8 cellular contexts compared by ENCODE assay signal in the genomic region with DNA sequence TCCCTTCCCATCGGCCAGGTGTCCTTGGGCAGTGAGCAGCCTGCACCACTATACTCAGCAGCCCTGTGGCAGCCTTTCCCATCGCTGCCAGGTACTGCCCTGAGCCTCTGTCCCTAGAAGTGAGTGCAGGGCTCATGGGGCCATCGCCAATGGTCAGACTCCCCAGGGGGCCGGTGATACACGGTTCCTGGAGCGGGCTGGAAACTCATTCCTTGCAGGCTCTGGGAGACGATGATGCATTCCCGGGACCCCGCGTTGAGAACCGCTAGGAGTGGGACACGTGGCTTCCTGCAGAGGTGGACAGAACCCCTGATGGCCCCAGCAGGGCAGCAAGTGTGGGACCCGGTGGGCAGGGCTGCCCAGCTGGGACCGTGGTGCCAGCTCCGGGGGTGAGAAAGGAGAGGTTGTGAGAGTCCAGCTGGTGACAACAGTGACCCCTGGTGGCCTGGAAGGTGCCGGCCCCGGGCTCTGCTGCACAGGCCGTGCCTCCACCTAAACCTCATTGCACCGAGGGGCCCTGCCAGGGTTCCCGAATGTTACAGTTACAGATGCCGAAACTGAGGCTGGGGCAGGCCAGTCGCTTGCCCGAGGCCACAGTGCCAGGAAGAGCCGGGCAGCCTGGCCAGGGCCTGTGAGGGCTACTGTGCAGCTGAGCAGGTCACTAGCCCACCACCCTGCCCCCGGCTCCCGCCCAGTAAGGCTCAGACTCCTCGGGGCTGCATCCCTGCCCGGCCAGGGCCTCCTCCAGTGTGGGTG. TPM values are rescaled to one million over a fixed set of nuclear protein-coding genes. Genes with fewer than 3 reads are reported as not detected.
A peak's percentile ranks its signal among the peaks of the same experiment; 100 is the strongest.
DNase-seq lines count a peak whose midpoint lies in the region; ATAC-seq, FAIRE-seq and TF ChIP-seq lines count a peak whose summit lies in the region.

No MANE protein-coding gene starts in this region.

- no peak overlapping the region for H2AFZ ChIP-seq in GM23338

- no peak overlapping the region for H3K4me3 ChIP-seq in GM23338
- H3K4me3 ChIP-seq in effector memory CD4-positive, alpha-beta T cell (ENCODE audit: insufficient read depth, low read depth, low read length, poor library complexity, severe bottlenecking) = no peak overlapping the region

- H3K27ac ChIP-seq in GM23338 (ENCODE audit: low read depth) = no peak overlapping the region
- no peak overlapping the region for H3K27ac ChIP-seq in effector memory CD4-positive, alpha-beta T cell (ENCODE audit: insufficient read depth, low read length, poor library complexity, severe bottlenecking)

- peaks cover 19% of the 10 kb centered on the region for H3K27me3 Mint-ChIP-seq in GM23338 (ENCODE audit: insufficient read depth, low read depth, poor library complexity)

- no peaks in the 10 kb centered on the region for H3K79me2 ChIP-seq in GM23338 (replicated peaks; ENCODE audit: insufficient read depth)

- no peak overlapping the region for H3K27ac Mint-ChIP-seq in GM23338

- peak; percentile 80 for ATAC-seq in GM23338

- no peak overlapping the region for H3K4me3 Mint-ChIP-seq in GM23338

- H4K20me1 ChIP-seq in GM23338 (replicated peaks; ENCODE audit: insufficient read depth) = no peaks in the 10 kb centered on the region; the same call in 1 of the 2 replicates

- DNase-seq in D721Med (ENCODE audit: insufficient read length, low spot score) = peak; percentile 88
- peak; percentile 84 for DNase-seq in GM23338 (ENCODE audit: low spot score)
- DNase-seq in NCI-H526 treated with DMSO at 0.1 percent for 48 hours (lab: John Stamatoyannopoulos, UW) = peak; percentile 47
- peak; percentile 30 to 56 for DNase-seq in activated CD8-positive, alpha-beta memory T cell treated with anti-CD3 and anti-CD28 coated beads for 4 hours (ENCODE audit: low read depth in 2 of 2)
- DNase-seq in effector memory CD4-positive, alpha-beta T cell = peak; percentile 36 to 57 (median 42)
- peak; percentile 71 for DNase-seq in midbrain (lab: John Stamatoyannopoulos, UW)
- peak; percentile 42 to 63 for DNase-seq in stimulated activated CD8-positive, alpha-beta memory T cell treated with anti-CD3 and anti-CD28 coated beads, Interleukin-7, amount 100 ng/mL, for 1 hour (ENCODE audit: low read depth in 2 of 2)
- DNase-seq in NCI-H187 (lab: John Stamatoyannopoulos, UW) = no peak

- H3K36me3 ChIP-seq in GM23338 (ENCODE audit: insufficient read depth) = no peaks in the 10 kb centered on the region
- peaks cover 10% of the 10 kb centered on the region for H3K36me3 ChIP-seq in effector memory CD4-positive, alpha-beta T cell (ENCODE audit: control insufficient read depth, insufficient read depth, low read length)

- FAIRE-seq in D721Med (lab: Jason Lieb, UNC) = no peak

- H3K27me3 ChIP-seq in GM23338 (ENCODE audit: insufficient read depth) = 0 out of 2 replicates have a peak, but pooled peaks cover 5% of the 10 kb centered on the region
- no peaks in the 10 kb centered on the region for H3K27me3 ChIP-seq in effector memory CD4-positive, alpha-beta T cell (replicated peaks; ENCODE audit: control insufficient read depth, insufficient read depth, low read length, poor library complexity, severe bottlenecking)

- no peaks in the 10 kb centered on the region for H3K9me2 ChIP-seq in GM23338 (ENCODE audit: insufficient read depth)

- TF ChIP-seq CTCF in D721Med (IDR thresholded peaks at IDR 0.05; ENCODE audit: insufficient read depth, missing control alignments) (peak; percentile 52), GM23338 (conservative IDR thresholded peaks at IDR 0.05; ENCODE audit: low read depth in 2 of 2) (peak; percentile 75 to 82)

- no peaks in the 10 kb centered on the region for H3F3A ChIP-seq in GM23338 (replicated peaks; ENCODE audit: low read depth)

- H3K4me1 ChIP-seq in GM23338 (ENCODE audit: insufficient read depth) = peaks cover 3% of the 10 kb centered on the region
- peaks cover 7% of the 10 kb centered on the region for H3K4me1 ChIP-seq in effector memory CD4-positive, alpha-beta T cell (ENCODE audit: control insufficient read depth, insufficient read depth, low read length, poor library complexity, severe bottlenecking)

- peaks cover 8% of the 10 kb centered on the region for H3K9me3 Mint-ChIP-seq in GM23338

- H3K36me3 Mint-ChIP-seq in GM23338 (ENCODE audit: low read depth) = peaks cover 8% of the 10 kb centered on the region

- peaks cover 9% of the 10 kb centered on the region; the same call in 2 of the 3 replicates for H3K4me1 Mint-ChIP-seq in GM23338

- H3K4me2 ChIP-seq in GM23338 = no peak overlapping the region

- no peaks in the 10 kb centered on the region for H3K9me3 ChIP-seq in effector memory CD4-positive, alpha-beta T cell (ENCODE audit: control insufficient read depth, low read length)

TF ChIP-seq in GM23338, 12 proteins besides CTCF, POLR2A, EP300 and RAD21 (continues in another document):
- TF ChIP-seq, protein P1, sequence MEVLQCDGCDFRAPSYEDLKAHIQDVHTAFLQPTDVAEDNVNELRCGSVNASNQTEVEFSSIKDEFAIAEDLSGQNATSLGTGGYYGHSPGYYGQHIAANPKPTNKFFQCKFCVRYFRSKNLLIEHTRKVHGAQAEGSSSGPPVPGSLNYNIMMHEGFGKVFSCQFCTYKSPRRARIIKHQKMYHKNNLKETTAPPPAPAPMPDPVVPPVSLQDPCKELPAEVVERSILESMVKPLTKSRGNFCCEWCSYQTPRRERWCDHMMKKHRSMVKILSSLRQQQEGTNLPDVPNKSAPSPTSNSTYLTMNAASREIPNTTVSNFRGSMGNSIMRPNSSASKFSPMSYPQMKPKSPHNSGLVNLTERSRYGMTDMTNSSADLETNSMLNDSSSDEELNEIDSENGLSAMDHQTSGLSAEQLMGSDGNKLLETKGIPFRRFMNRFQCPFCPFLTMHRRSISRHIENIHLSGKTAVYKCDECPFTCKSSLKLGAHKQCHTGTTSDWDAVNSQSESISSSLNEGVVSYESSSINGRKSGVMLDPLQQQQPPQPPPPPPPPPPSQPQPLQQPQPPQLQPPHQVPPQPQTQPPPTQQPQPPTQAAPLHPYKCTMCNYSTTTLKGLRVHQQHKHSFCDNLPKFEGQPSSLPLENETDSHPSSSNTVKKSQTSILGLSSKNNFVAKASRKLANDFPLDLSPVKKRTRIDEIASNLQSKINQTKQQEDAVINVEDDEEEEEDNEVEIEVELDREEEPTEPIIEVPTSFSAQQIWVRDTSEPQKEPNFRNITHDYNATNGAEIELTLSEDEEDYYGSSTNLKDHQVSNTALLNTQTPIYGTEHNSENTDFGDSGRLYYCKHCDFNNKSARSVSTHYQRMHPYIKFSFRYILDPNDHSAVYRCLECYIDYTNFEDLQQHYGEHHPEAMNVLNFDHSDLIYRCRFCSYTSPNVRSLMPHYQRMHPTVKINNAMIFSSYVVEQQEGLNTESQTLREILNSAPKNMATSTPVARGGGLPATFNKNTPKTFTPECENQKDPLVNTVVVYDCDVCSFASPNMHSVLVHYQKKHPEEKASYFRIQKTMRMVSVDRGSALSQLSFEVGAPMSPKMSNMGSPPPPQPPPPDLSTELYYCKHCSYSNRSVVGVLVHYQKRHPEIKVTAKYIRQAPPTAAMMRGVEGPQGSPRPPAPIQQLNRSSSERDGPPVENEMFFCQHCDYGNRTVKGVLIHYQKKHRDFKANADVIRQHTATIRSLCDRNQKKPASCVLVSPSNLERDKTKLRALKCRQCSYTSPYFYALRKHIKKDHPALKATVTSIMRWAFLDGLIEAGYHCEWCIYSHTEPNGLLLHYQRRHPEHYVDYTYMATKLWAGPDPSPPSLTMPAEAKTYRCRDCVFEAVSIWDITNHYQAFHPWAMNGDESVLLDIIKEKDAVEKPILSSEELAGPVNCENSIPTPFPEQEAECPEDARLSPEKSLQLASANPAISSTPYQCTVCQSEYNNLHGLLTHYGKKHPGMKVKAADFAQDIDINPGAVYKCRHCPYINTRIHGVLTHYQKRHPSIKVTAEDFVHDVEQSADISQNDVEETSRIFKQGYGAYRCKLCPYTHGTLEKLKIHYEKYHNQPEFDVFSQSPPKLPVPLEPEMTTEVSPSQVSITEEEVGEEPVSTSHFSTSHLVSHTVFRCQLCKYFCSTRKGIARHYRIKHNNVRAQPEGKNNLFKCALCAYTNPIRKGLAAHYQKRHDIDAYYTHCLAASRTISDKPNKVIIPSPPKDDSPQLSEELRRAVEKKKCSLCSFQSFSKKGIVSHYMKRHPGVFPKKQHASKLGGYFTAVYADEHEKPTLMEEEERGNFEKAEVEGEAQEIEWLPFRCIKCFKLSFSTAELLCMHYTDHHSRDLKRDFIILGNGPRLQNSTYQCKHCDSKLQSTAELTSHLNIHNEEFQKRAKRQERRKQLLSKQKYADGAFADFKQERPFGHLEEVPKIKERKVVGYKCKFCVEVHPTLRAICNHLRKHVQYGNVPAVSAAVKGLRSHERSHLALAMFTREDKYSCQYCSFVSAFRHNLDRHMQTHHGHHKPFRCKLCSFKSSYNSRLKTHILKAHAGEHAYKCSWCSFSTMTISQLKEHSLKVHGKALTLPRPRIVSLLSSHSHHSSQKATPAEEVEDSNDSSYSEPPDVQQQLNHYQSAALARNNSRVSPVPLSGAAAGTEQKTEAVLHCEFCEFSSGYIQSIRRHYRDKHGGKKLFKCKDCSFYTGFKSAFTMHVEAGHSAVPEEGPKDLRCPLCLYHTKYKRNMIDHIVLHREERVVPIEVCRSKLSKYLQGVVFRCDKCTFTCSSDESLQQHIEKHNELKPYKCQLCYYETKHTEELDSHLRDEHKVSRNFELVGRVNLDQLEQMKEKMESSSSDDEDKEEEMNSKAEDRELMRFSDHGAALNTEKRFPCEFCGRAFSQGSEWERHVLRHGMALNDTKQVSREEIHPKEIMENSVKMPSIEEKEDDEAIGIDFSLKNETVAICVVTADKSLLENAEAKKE (CRISPR knock-in tag; IDR thresholded peaks at IDR 0.05) = no peak

RNA-seq across cellular contexts. Expression of a gene that starts 33.8 kb away (rescaled TPM):
- total RNA-seq in GM23338 (2014; rRNA removed; shearing (Covaris generic)) = 65.9 and 89.8 TPM in 2 replicates
- 29.5 and 37.8 TPM in 2 replicates for polyA plus RNA-seq in GM23338 (2016; fragmentation: Nextera tagmentation; extraction: Ambion mirVana)

Comparison
In these comparisons a context has a peak if more than half of its experiments do, and no peak if none do; other contexts are left out.
1. DNase-seq: peak in D721Med (single experiment), GM23338 (single experiment), NCI-H526 treated with DMSO at 0.1 percent for 48 hours (single experiment), activated CD8-positive, alpha-beta memory T cell treated with anti-CD3 and anti-CD28 coated beads for 4 hours (2 of 2), effector memory CD4-positive, alpha-beta T cell (3 of 3), midbrain (single experiment) and stimulated activated CD8-positive, alpha-beta memory T cell treated with anti-CD3 and anti-CD28 coated beads, Interleukin-7, amount 100 ng/mL, for 1 hour (2 of 2); none in NCI-H187 (0 of 2).